Comparison of ENCODE assay signal across 24 cellular contexts in genomic region chr2:162520959-162521358, GRCh38.
DNase-seq lines count a peak whose midpoint lies in the region; ATAC-seq and TF ChIP-seq lines count a peak whose summit lies in the region.
"Had no signal": no experiment of that assay in that cellular context is flagged by ENCODE, and none has a peak within 500 bp of the region (broad histone marks: within the 10 kb centered on the region; RNA-seq: fewer than 3 reads in every experiment).

No MANE protein-coding gene starts in this region.

- H3K4me3 Mint-ChIP-seq in Calu3 (ENCODE audit: low read depth, unreplicated experiment) = no peak overlapping the region
- H3K4me3 Mint-ChIP-seq: CD4-positive, alpha-beta T cell; H9 had no signal

- peak; percentile 54 for ATAC-seq in GM18870 (IDR thresholded peaks at IDR 0.05; ENCODE audit: unreplicated experiment)
- no peak for ATAC-seq in HG02623 (IDR thresholded peaks at IDR 0.05; ENCODE audit: unreplicated experiment)
- ATAC-seq: A549 had no signal

- CTCF ChIA-PET in Calu3 (lab: Charles Lee) = no interaction called here

- DNase-seq in Calu3 = peak; percentile 25
- DNase-seq in NCI-H69 (lab: John Stamatoyannopoulos, UW) = peak; percentile 60
- peak; percentile 11 for DNase-seq in kidney glomerular epithelial cell (lab: John Stamatoyannopoulos, UW)
- DNase-seq in NCI-H1048 (lab: John Stamatoyannopoulos, UW) = no peak
- DNase-seq in cardiac septum (ENCODE audit: low spot score) = no peak
- DNase-seq: AML-193; CD4-positive, alpha-beta T cell; DMS 273 treated with DMSO at 0.1 percent for 48 hours; DMS79; EL; GF-D8; H9; NCI-H1105; NCI-H1436 treated with DMSO at 0.1 percent for 48 hours; NCI-H2081 treated with DMSO at 0.1 percent for 48 hours; NCI-H2171 treated with DMSO at 0.1 percent for 48 hours; NCI-H524 treated with DMSO at 0.1 percent for 48 hours; NCI-H82; Right ventricle myocardium superior; RPMI8226; T-helper 2 cell had no signal

- no TSS peak for BruUV-seq in Calu3 (replicated peaks; lab: Mats Ljungman, UMichigan)

- no peaks in the 10 kb centered on the region for H3K9me3 Mint-ChIP-seq in Calu3 (ENCODE audit: low read depth, unreplicated experiment)

- no peaks in the 10 kb centered on the region for H3K27me3 Mint-ChIP-seq in Calu3 (ENCODE audit: unreplicated experiment)
- H3K27me3 Mint-ChIP-seq: CD4-positive, alpha-beta T cell had no signal

- peaks cover 9% of the 10 kb centered on the region for H3K4me1 Mint-ChIP-seq in Calu3 (ENCODE audit: low read depth, unreplicated experiment)

- intact Hi-C loops in Calu3 (cut with micrococcal nuclease; ENCODE audit: unreplicated experiment) (loop anchor here (5.0 to 10.0 kb wide), 2 partner anchors 371 to 614 kb away; no protein-coding TSS in a partner anchor), cardiac septum (cut with DNase I) (no loop called here)

- no peaks in the 10 kb centered on the region for H3K36me3 Mint-ChIP-seq in Calu3 (ENCODE audit: insufficient read depth, unreplicated experiment)

- H3K27ac Mint-ChIP-seq in Calu3 (ENCODE audit: unreplicated experiment) = no peak overlapping the region
- H3K27ac Mint-ChIP-seq: CD4-positive, alpha-beta T cell had no signal

- TF ChIP-seq CTCF in Calu3 (IDR thresholded peaks at IDR 0.05; ENCODE audit: unreplicated experiment) = no peak

Comparison
In these comparisons a context has a peak if more than half of its experiments do, and no peak if none do; other contexts are left out.
1. DNase-seq: peak in Calu3 (single experiment), NCI-H69 (single experiment) and kidney glomerular epithelial cell (single experiment); none in NCI-H1048 (single experiment) and cardiac septum (single experiment).